15 cellular contexts compared by ENCODE assay signal in genomic region chr7:25775570-25775969, GRCh38.
A peak's percentile ranks its signal among the peaks of the same experiment; 100 is the strongest.
DNase-seq lines count a peak whose midpoint lies in the region; ATAC-seq and TF ChIP-seq lines count a peak whose summit lies in the region.
"Had no signal": no experiment of that assay in that cellular context is flagged by ENCODE, and none has a peak within 500 bp of the region (broad histone marks: within the 10 kb centered on the region; RNA-seq: fewer than 3 reads in every experiment).

No MANE protein-coding gene starts in this region.

- H3K9me3 ChIP-seq in left ventricle myocardium inferior (replicated peaks) (no peaks in the 10 kb centered on the region), heart left ventricle (no peaks in the 10 kb centered on the region), neural progenitor cell (ENCODE audit: low read depth) (no peaks in the 10 kb centered on the region)

- no peak overlapping the region for H3K4me3 ChIP-seq in left ventricle myocardium inferior
- no peak overlapping the region for H3K4me3 ChIP-seq in heart left ventricle
- H3K4me3 ChIP-seq in neural progenitor cell = no peak overlapping the region
- H3K4me3 ChIP-seq: GM12878 had no signal

- ATAC-seq in heart left ventricle (no peak), sciatic nerve (peak; percentile 26), GM21528 (IDR thresholded peaks at IDR 0.05; ENCODE audit: low FRiP score, unreplicated experiment) (no peak)
- ATAC-seq: GM12878 had no signal

- H3K79me2 ChIP-seq in neural progenitor cell (ENCODE audit: low read depth) = no peaks in the 10 kb centered on the region

- WGBS in heart left ventricle, 4 donors = 87 to 92% (median 90%) methylated on average over 4 of the region's 4 CpGs

- no peaks in the 10 kb centered on the region for H3K4me1 ChIP-seq in left ventricle myocardium inferior
- H3K4me1 ChIP-seq in heart left ventricle = peaks cover 0 to 17% (median 0%) of the 10 kb centered on the region in 12 donors
- peaks cover 10% of the 10 kb centered on the region for H3K4me1 ChIP-seq in neural progenitor cell

- H3K9ac ChIP-seq in neural progenitor cell = no peak overlapping the region

- H3K27me3 ChIP-seq in left ventricle myocardium inferior (ENCODE audit: low read depth) (no peaks in the 10 kb centered on the region), heart left ventricle (no peaks in the 10 kb centered on the region), neural progenitor cell (no peaks in the 10 kb centered on the region)

- no peaks in the 10 kb centered on the region for H3F3A ChIP-seq in neural progenitor cell (ENCODE audit: low read depth)

- DNase-seq in left ventricle myocardium inferior (no peak), heart left ventricle (no peak), neural progenitor cell (ENCODE audit: low spot score) (no peak), sciatic nerve (ENCODE audit: low spot score) (no peak), retina (no peak), NCI-H146 (lab: John Stamatoyannopoulos, UW) (no peak)
- DNase-seq: C1 segment of cervical spinal cord; Calu3; CD4-positive, alpha-beta T cell; DMS 273 treated with DMSO at 0.1 percent for 48 hours; GOT3; H9 had no signal

- intact Hi-C loops in left ventricle myocardium inferior (cut with micrococcal nuclease) (no loop called here), heart left ventricle (cut with DNase I) (loop anchor here in 2 of 10 donors (5.0 to 10.0 kb wide), 2 partner anchors 69 to 72 kb away; no protein-coding TSS in a partner anchor), sciatic nerve (cut with DNase I) (no loop called here)

- peaks cover 4% of the 10 kb centered on the region for H3K27me3 Mint-ChIP-seq in neural progenitor cell (ENCODE audit: insufficient read depth, low read depth)

- H3K4me1 Mint-ChIP-seq in neural progenitor cell = peaks cover 31% of the 10 kb centered on the region
- H3K4me1 Mint-ChIP-seq: B cell had no signal

- H3K36me3 ChIP-seq in left ventricle myocardium inferior = no peaks in the 10 kb centered on the region
- no peaks in the 10 kb centered on the region for H3K36me3 ChIP-seq in heart left ventricle
- no peaks in the 10 kb centered on the region for H3K36me3 ChIP-seq in neural progenitor cell

- H3K4me2 ChIP-seq in neural progenitor cell = no peak overlapping the region

- peak overlapping the region; percentile 81 for H2AFZ ChIP-seq in neural progenitor cell (replicated peaks)

- no peaks in the 10 kb centered on the region for H3K9me3 Mint-ChIP-seq in neural progenitor cell
- H3K9me3 Mint-ChIP-seq: CD4-positive, alpha-beta T cell had no signal

- no peak overlapping the region for H3K27ac Mint-ChIP-seq in neural progenitor cell
- H3K27ac Mint-ChIP-seq: B cell; CD4-positive, alpha-beta T cell; H9 had no signal

- TF ChIP-seq POLR2A in heart left ventricle (IDR thresholded peaks at IDR 0.05) = no peak

- H3K4me3 Mint-ChIP-seq in neural progenitor cell = no peak overlapping the region
- H3K4me3 Mint-ChIP-seq: B cell; CD4-positive, alpha-beta T cell; H9 had no signal

- H3K36me3 Mint-ChIP-seq in neural progenitor cell = no peaks in the 10 kb centered on the region

- no peak for TF ChIP-seq CTCF in left ventricle myocardium inferior (IDR thresholded peaks at IDR 0.05; ENCODE audit: borderline replicate concordance)
- TF ChIP-seq CTCF in heart left ventricle (IDR thresholded peaks at IDR 0.05) = no peak
- TF ChIP-seq CTCF in neural progenitor cell (IDR thresholded peaks at IDR 0.05) = no peak

- H3K27ac ChIP-seq in left ventricle myocardium inferior (replicated peaks) (peak overlapping the region; percentile 56), heart left ventricle (peak overlapping the region in 5 of 12 donors; percentile 27 to 63 (median 30)), neural progenitor cell (no peak overlapping the region)

- H4K20me1 ChIP-seq in neural progenitor cell (ENCODE audit: low read depth) = no peaks in the 10 kb centered on the region
